In the genomic region with DNA sequence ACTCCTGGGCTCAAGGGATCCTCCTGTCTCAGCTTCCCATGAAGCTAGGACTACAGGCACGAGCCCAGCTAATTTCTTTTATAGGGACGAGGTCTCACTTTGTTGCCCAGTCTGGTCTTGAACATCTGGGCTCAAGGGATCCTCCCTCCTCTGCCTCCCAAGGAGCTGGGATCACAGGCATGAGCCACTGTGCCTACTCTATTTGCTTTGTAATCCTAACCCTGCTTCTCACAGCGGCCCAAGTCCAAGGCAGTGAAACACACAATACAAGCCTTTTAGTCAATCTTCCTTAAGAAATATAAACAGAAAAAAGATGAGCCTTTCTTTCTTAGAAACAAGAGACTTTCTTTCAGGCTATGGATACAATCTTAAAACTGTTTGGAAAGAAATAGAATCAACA, we compare ENCODE assay signal across 2 cellular contexts.
TF ChIP-seq lines count a peak whose summit lies in the region.

No MANE protein-coding gene starts in this region.

TF ChIP-seq in GM12891, 5 proteins besides CTCF, POLR2A, EP300 and RAD21 (continued from another document):
- TF ChIP-seq PAX5 (IDR thresholded peaks at IDR 0.05; ENCODE audit: insufficient read depth, low read length, severe bottlenecking) (no peak), POLR2AphosphoS5 (IDR thresholded peaks at IDR 0.05; ENCODE audit: low read depth, low read length) (no peak), TAF1 (IDR thresholded peaks at IDR 0.05; ENCODE audit: low read depth, low read length) (no peak)
TF ChIP-seq in GM12891: peak in this region for 0.

TF ChIP-seq in IMR-90, 13 proteins besides CTCF, POLR2A, EP300 and RAD21 (continued from another document):
- TF ChIP-seq RFX5 (IDR thresholded peaks at IDR 0.05; ENCODE audit: low read depth, low read length) (no peak), CHD1 (IDR thresholded peaks at IDR 0.05; ENCODE audit: low read depth, low read length) (no peak), RCOR1 (IDR thresholded peaks at IDR 0.05; ENCODE audit: insufficient replicate concordance, low read length) (no peak), MAZ (IDR thresholded peaks at IDR 0.05; ENCODE audit: borderline replicate concordance, low read depth, low read length) (no peak), NFE2L2 (IDR thresholded peaks at IDR 0.05; ENCODE audit: low read depth, low read length) (no peak), CEBPB (IDR thresholded peaks at IDR 0.05; ENCODE audit: low read depth, low read length) (no peak), FOS (IDR thresholded peaks at IDR 0.05; ENCODE audit: low read depth, low read length) (no peak), BHLHE40 (IDR thresholded peaks at IDR 0.05; ENCODE audit: low read depth, low read length) (no peak)
- TF ChIP-seq, protein P1, sequence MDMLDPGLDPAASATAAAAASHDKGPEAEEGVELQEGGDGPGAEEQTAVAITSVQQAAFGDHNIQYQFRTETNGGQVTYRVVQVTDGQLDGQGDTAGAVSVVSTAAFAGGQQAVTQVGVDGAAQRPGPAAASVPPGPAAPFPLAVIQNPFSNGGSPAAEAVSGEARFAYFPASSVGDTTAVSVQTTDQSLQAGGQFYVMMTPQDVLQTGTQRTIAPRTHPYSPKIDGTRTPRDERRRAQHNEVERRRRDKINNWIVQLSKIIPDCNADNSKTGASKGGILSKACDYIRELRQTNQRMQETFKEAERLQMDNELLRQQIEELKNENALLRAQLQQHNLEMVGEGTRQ (IDR thresholded peaks at IDR 0.05; ENCODE audit: low read depth, low read length): no peak
- TF ChIP-seq, protein P2, sequence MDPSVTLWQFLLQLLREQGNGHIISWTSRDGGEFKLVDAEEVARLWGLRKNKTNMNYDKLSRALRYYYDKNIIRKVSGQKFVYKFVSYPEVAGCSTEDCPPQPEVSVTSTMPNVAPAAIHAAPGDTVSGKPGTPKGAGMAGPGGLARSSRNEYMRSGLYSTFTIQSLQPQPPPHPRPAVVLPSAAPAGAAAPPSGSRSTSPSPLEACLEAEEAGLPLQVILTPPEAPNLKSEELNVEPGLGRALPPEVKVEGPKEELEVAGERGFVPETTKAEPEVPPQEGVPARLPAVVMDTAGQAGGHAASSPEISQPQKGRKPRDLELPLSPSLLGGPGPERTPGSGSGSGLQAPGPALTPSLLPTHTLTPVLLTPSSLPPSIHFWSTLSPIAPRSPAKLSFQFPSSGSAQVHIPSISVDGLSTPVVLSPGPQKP (IDR thresholded peaks at IDR 0.05; ENCODE audit: borderline replicate concordance, low read depth, low read length): no peak
TF ChIP-seq in IMR-90: peak in this region for 0.
